ENCODE assay signal across 12 cellular contexts in the genomic region with DNA sequence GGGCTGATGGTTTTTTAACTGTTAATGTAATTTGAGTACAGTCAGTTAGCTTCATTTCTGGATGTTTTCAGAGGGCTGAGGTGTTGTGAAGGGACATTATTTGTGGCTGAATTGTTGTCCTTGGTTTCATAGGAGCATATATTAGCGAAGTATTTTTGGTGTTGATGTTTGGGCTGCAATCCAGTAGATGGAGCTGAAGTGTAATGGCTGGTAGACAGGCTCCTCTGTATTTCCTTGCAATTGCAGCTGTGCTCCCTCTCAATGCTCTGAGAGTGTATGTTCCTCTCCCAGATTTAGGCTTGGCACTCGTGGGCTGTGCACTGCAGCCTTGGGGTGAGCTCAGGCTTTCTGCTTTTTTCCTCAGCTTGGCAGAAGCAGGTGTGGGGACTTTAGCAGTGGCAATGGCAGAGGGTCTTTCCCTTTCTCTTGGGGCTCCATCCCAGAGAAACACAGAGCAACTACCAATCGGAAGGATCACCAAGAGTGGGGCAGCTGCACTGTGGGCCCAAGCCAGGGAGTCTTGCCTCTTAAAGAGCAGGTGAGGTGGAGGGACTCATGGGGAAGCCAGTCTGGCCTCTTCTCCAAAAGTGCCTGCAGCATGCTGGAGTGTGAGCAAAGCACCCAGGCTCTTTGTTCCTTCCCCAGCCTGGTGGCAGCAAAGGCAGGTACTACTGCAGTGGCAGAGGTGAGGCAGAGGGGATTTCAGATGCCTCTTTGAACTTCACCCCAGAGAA.
DNase-seq lines count a peak whose midpoint lies in the region; ATAC-seq, FAIRE-seq and TF ChIP-seq lines count a peak whose summit lies in the region.
"Had no signal": no experiment of that assay in that cellular context is flagged by ENCODE, and none has a peak within 500 bp of the region (broad histone marks: within the 10 kb centered on the region; RNA-seq: fewer than 3 reads in every experiment).

No MANE protein-coding gene starts in this region.

- no peaks in the 10 kb centered on the region for H3K36me3 Mint-ChIP-seq in activated T-helper 2 cell treated with anti-CD3 and anti-CD28 coated beads, Interferon-gamma antibody, Interleukin-2, Interleukin-4, amounts not matched to agents 10 μg/mL and 5 μg/mL and 100 μg/mL, durations not matched to agents 14 hours and 24 hours and 36 hours (ENCODE audit: low read depth)

- H2BK5ac ChIP-seq in mesendoderm (ENCODE audit: low read length): no peak overlapping the region

- H3K4me1 ChIP-seq in mesendoderm (ENCODE audit: control insufficient read depth, low read depth, low read length): no peaks in the 10 kb centered on the region
- no peaks in the 10 kb centered on the region for H3K4me1 ChIP-seq in left lung
- H3K4me1 ChIP-seq: gastrocnemius medialis, uterus had no signal

- no peaks in the 10 kb centered on the region for H3K4me1 Mint-ChIP-seq in activated T-helper 2 cell treated with anti-CD3 and anti-CD28 coated beads, Interferon-gamma antibody, Interleukin-2, Interleukin-4, amounts not matched to agents 10 μg/mL and 5 μg/mL and 100 μg/mL, durations not matched to agents 14 hours and 24 hours and 36 hours (ENCODE audit: low read depth)

- no peak overlapping the region for H2BK120ac ChIP-seq in mesendoderm (ENCODE audit: low read depth, low read length)

- no CpG with 5 or more reads among the region's 3 CpGs for WGBS in mesendoderm (ENCODE audit: extremely low coverage, insufficient coverage, low lambda C conversion rate)

- no peaks in the 10 kb centered on the region for H3K79me2 ChIP-seq in mesendoderm (ENCODE audit: control insufficient read depth, insufficient read depth, low read length)

- H3K27ac Mint-ChIP-seq in activated T-helper 2 cell treated with anti-CD3 and anti-CD28 coated beads, Interferon-gamma antibody, Interleukin-2, Interleukin-4, amounts not matched to agents 10 μg/mL and 5 μg/mL and 100 μg/mL, durations not matched to agents 14 hours and 24 hours and 36 hours: no peak overlapping the region

- H2AK5ac ChIP-seq in mesendoderm (ENCODE audit: low read length): no peak overlapping the region

- H3K27me3 Mint-ChIP-seq in activated T-helper 2 cell treated with anti-CD3 and anti-CD28 coated beads, Interferon-gamma antibody, Interleukin-2, Interleukin-4, amounts not matched to agents 10 μg/mL and 5 μg/mL and 100 μg/mL, durations not matched to agents 14 hours and 24 hours and 36 hours (ENCODE audit: low read depth): no peaks in the 10 kb centered on the region

- no peak overlapping the region for H3K4ac ChIP-seq in mesendoderm (ENCODE audit: low read depth, low read length)

- H2BK15ac ChIP-seq in mesendoderm (replicated peaks; ENCODE audit: low read depth): no peak overlapping the region

- no peak for FAIRE-seq in urothelium cell line (lab: Jason Lieb, UNC)

- peak overlapping the region; percentile 12 for H3K56ac ChIP-seq in mesendoderm (ENCODE audit: low read length)

- no peak overlapping the region for H4K8ac ChIP-seq in mesendoderm (ENCODE audit: low read depth, low read length)

- H4K5ac ChIP-seq in mesendoderm (ENCODE audit: low read length): no peak overlapping the region

- no peaks in the 10 kb centered on the region for H3K9me3 Mint-ChIP-seq in activated T-helper 2 cell treated with anti-CD3 and anti-CD28 coated beads, Interferon-gamma antibody, Interleukin-2, Interleukin-4, amounts not matched to agents 10 μg/mL and 5 μg/mL and 100 μg/mL, durations not matched to agents 14 hours and 24 hours and 36 hours

- peak; percentile 45 for TF ChIP-seq CTCF in GM12874 (IDR thresholded peaks at IDR 0.05; ENCODE audit: insufficient read depth, low read depth, low read length)
- no peak for TF ChIP-seq CTCF in left lung (IDR thresholded peaks at IDR 0.05)

- peak; percentile 21 for DNase-seq in RKO (ENCODE audit: low spot score)
- DNase-seq in mesendoderm: peak; percentile 75
- DNase-seq in urothelium cell line (ENCODE audit: low spot score): no peak
- no peak for DNase-seq in T1000 (lab: John Stamatoyannopoulos, UW)
- DNase-seq in left lung: no peak
- no peak for DNase-seq in activated T-helper 2 cell treated with anti-CD3 and anti-CD28 coated beads, Interferon-gamma antibody, Interleukin-2, Interleukin-4, amounts not matched to agents 10 μg/mL and 5 μg/mL and 100 μg/mL, durations not matched to agents 14 hours and 24 hours and 36 hours (ENCODE audit: low spot score)
- DNase-seq: gastrocnemius medialis, RPMI8226, uterus had no signal

- no peak overlapping the region for H3K18ac ChIP-seq in mesendoderm (ENCODE audit: low read length)

- no peak overlapping the region for H3K27ac ChIP-seq in mesendoderm (ENCODE audit: low read depth, low read length)
- H3K27ac ChIP-seq in left lung: no peak overlapping the region
- H3K27ac ChIP-seq: cardiac muscle cell, gastrocnemius medialis, uterus had no signal

- intact Hi-C loops in left lung (cut with DNase I): no loop called here
- intact Hi-C loops in activated T-helper 2 cell treated with anti-CD3 and anti-CD28 coated beads, Interferon-gamma antibody, Interleukin-2, Interleukin-4, amounts not matched to agents 10 μg/mL and 5 μg/mL and 100 μg/mL, durations not matched to agents 14 hours and 24 hours and 36 hours (cut with micrococcal nuclease): no loop called here

- H3K23ac ChIP-seq in mesendoderm (ENCODE audit: low read length): no peak overlapping the region

- no peak overlapping the region for H3K4me3 ChIP-seq in mesendoderm (ENCODE audit: low read length)
- no peak overlapping the region for H3K4me3 ChIP-seq in left lung
- H3K4me3 ChIP-seq: cardiac muscle cell, gastrocnemius medialis, uterus had no signal

- H3K27me3 ChIP-seq in mesendoderm (ENCODE audit: insufficient read depth, low read length, poor library complexity) (no peaks in the 10 kb centered on the region), left lung (no peaks in the 10 kb centered on the region)
- H3K27me3 ChIP-seq: cardiac muscle cell, gastrocnemius medialis, uterus had no signal

- peaks cover 0 to 4% of the 10 kb centered on the region in 2 donors for H3K9me3 ChIP-seq in left lung
- H3K9me3 ChIP-seq: gastrocnemius medialis, uterus had no signal

- H3K9ac ChIP-seq in mesendoderm (ENCODE audit: low read length): no peak overlapping the region

- H3K79me1 ChIP-seq in mesendoderm (ENCODE audit: low read length): no peaks in the 10 kb centered on the region

- no peaks in the 10 kb centered on the region for H3K36me3 ChIP-seq in mesendoderm (ENCODE audit: control insufficient read depth, insufficient read depth, low read length)
- H3K36me3 ChIP-seq in left lung: no peaks in the 10 kb centered on the region
- H3K36me3 ChIP-seq: cardiac muscle cell, gastrocnemius medialis, uterus had no signal

- no peak overlapping the region for H3K4me2 ChIP-seq in mesendoderm (ENCODE audit: low read length)

- H3K4me3 Mint-ChIP-seq in activated T-helper 2 cell treated with anti-CD3 and anti-CD28 coated beads, Interferon-gamma antibody, Interleukin-2, Interleukin-4, amounts not matched to agents 10 μg/mL and 5 μg/mL and 100 μg/mL, durations not matched to agents 14 hours and 24 hours and 36 hours (ENCODE audit: low read depth): no peak overlapping the region

- ATAC-seq in HG02798 (IDR thresholded peaks at IDR 0.05; ENCODE audit: poor library complexity, unreplicated experiment): peak; percentile 80
- no peak for ATAC-seq in left lung
- ATAC-seq: gastrocnemius medialis had no signal

Comparison
In these comparisons a context has a peak if more than half of its experiments do, and no peak if none do; other contexts are left out.
1. DNase-seq: peak in RKO (single experiment) and mesendoderm (single experiment); none in urothelium cell line (single experiment), T1000 (single experiment), left lung (0 of 2) and activated T-helper 2 cell treated with anti-CD3 and anti-CD28 coated beads, Interferon-gamma antibody, Interleukin-2, Interleukin-4, amounts not matched to agents 10 μg/mL and 5 μg/mL and 100 μg/mL, durations not matched to agents 14 hours and 24 hours and 36 hours (single experiment).